19 cellular contexts compared by ENCODE assay signal in genomic region chr18:51350081-51350480, GRCh38.
A peak's percentile ranks its signal among the peaks of the same experiment; 100 is the strongest.
DNase-seq lines count a peak whose midpoint lies in the region; ATAC-seq, FAIRE-seq and TF ChIP-seq lines count a peak whose summit lies in the region.
"Had no signal": no experiment of that assay in that cellular context is flagged by ENCODE, and none has a peak within 500 bp of the region (broad histone marks: within the 10 kb centered on the region; RNA-seq: fewer than 3 reads in every experiment).

No MANE protein-coding gene starts in this region.

- no TSS peak for BruUV-seq in PC-9 (replicated peaks; lab: Mats Ljungman, UMichigan)

- TF ChIP-seq CTCF in PC-9 (conservative IDR thresholded peaks at IDR 0.05) (no peak), kidney (IDR thresholded peaks at IDR 0.05; ENCODE audit: borderline replicate concordance, extremely low read depth, insufficient read depth) (no peak), omental fat pad (IDR thresholded peaks at IDR 0.05) (no peak)

- no peak overlapping the region for H2AFZ ChIP-seq in PC-9

- in situ Hi-C loops in Caki2 (cut with HindIII; ENCODE audit: low pct_unique_long_range_greater_than_20kb, low sequenced_read_pairs) = no loop called here

- H3F3A ChIP-seq in PC-9 (ENCODE audit: insufficient read depth, low read depth) = no peaks in the 10 kb centered on the region

- H3K4me1 ChIP-seq in PC-9 (replicated peaks; ENCODE audit: insufficient read depth) = peaks cover 11% of the 10 kb centered on the region; the same call in 1 of the 2 replicates
- H3K4me1 ChIP-seq in kidney (ENCODE audit: control insufficient read depth in 1 of 2, insufficient read depth in 1 of 2, low read depth in 1 of 2, low read length in 2 of 2) = peaks cover 0 to 17% of the 10 kb centered on the region in 2 donors
- H3K4me1 ChIP-seq: A549, Peyer's patch had no signal

- no peaks in the 10 kb centered on the region; the same call in 1 of the 2 replicates for H3K9me2 ChIP-seq in PC-9 (ENCODE audit: insufficient read depth)

- H3K9ac ChIP-seq in kidney (ENCODE audit: low read length in 2 of 2) = no peak overlapping the region

- H3K27me3 ChIP-seq in PC-9 (ENCODE audit: insufficient read depth, low read depth) = no peaks in the 10 kb centered on the region; the same call in 1 of the 2 replicates
- H3K27me3 ChIP-seq: Peyer's patch had no signal

- no peak for ATAC-seq in HG02642 (IDR thresholded peaks at IDR 0.05; ENCODE audit: poor library complexity, unreplicated experiment)
- no peak for ATAC-seq in HG02610 (IDR thresholded peaks at IDR 0.05; ENCODE audit: unreplicated experiment)
- ATAC-seq in omental fat pad (ENCODE audit: low FRiP score) = no peak
- ATAC-seq: A549, GM12878, SK-N-SH treated with all-trans-retinoic acid at 6 μM for 48 hours had no signal

- POLR2A ChIA-PET in PC-9 (lab: Charles Lee; ENCODE audit: unreplicated experiment) = no interaction called here

- H3K27ac ChIP-seq in PC-9 (0 out of 2 replicates have a peak overlapping the region, but pooled peaks have one; percentile 16), kidney (ENCODE audit: low read depth in 2 of 2, low read length in 2 of 2) (no peak overlapping the region)
- H3K27ac ChIP-seq: A549, Peyer's patch had no signal

- no peaks in the 10 kb centered on the region for H3K9me3 ChIP-seq in PC-9 (ENCODE audit: insufficient read depth, low read depth)
- H3K9me3 ChIP-seq in kidney (ENCODE audit: control insufficient read depth in 1 of 2, low read length in 2 of 2) = peaks cover 0 to 1% of the 10 kb centered on the region in 2 donors
- H3K9me3 ChIP-seq: A549, Peyer's patch had no signal

- peak; percentile 88 for DNase-seq in Caki2 (ENCODE audit: low read depth)
- peak in 1 of 2 experiments; percentile 68 for DNase-seq in PC-9
- no peak for DNase-seq in kidney
- DNase-seq in mucosa of gallbladder (ENCODE audit: low spot score) = peak; percentile 23
- DNase-seq in NCI-H128 (lab: John Stamatoyannopoulos, UW; ENCODE audit: unreplicated experiment) = no peak
- DNase-seq in omental fat pad (ENCODE audit: low spot score) = no peak
- DNase-seq: DND-41, KG1, NCI-H1092 treated with DMSO at 0.1 percent for 48 hours, NCI-H2029 treated with DMSO at 0.1 percent for 48 hours, NCI-H226, NCI-H510A treated with DMSO at 0.1 percent for 48 hours, Peyer's patch had no signal

- no peak overlapping the region for H3K4me3 ChIP-seq in PC-9
- no peak overlapping the region for H3K4me3 ChIP-seq in kidney (ENCODE audit: low read length in 2 of 2)
- H3K4me3 ChIP-seq: A549, GM12878, Peyer's patch had no signal

- intact Hi-C loops in PC-9 (cut with micrococcal nuclease; ENCODE audit: unreplicated experiment) (no loop called here), kidney (cut with DNase I) (no loop called here)

- no peak overlapping the region for H3K4me2 ChIP-seq in PC-9
- H3K4me2 ChIP-seq: A549 had no signal

- no peaks in the 10 kb centered on the region for H3K36me3 ChIP-seq in PC-9 (ENCODE audit: low read depth)
- H3K36me3 ChIP-seq in kidney (ENCODE audit: control insufficient read depth in 1 of 2, insufficient read depth in 2 of 2, low read length in 2 of 2) = no peaks in the 10 kb centered on the region
- H3K36me3 ChIP-seq: Peyer's patch had no signal

- FAIRE-seq in kidney (lab: Jason Lieb, UNC) = peak; percentile 68
- FAIRE-seq: A549, GM12878, H54 had no signal

- CTCF ChIA-PET in PC-9 (lab: Charles Lee) = no interaction called here

- H3K79me2 ChIP-seq in PC-9 (ENCODE audit: low read depth) = no peaks in the 10 kb centered on the region

- no peaks in the 10 kb centered on the region for H4K20me1 ChIP-seq in PC-9 (ENCODE audit: insufficient read depth)

Comparison
In these comparisons a context has a peak if more than half of its experiments do, and no peak if none do; other contexts are left out.
1. DNase-seq: peak in Caki2 (single experiment) and mucosa of gallbladder (single experiment); none in kidney (single experiment), NCI-H128 (single experiment) and omental fat pad (single experiment).